8 cellular contexts compared by ENCODE assay signal in the genomic region with DNA sequence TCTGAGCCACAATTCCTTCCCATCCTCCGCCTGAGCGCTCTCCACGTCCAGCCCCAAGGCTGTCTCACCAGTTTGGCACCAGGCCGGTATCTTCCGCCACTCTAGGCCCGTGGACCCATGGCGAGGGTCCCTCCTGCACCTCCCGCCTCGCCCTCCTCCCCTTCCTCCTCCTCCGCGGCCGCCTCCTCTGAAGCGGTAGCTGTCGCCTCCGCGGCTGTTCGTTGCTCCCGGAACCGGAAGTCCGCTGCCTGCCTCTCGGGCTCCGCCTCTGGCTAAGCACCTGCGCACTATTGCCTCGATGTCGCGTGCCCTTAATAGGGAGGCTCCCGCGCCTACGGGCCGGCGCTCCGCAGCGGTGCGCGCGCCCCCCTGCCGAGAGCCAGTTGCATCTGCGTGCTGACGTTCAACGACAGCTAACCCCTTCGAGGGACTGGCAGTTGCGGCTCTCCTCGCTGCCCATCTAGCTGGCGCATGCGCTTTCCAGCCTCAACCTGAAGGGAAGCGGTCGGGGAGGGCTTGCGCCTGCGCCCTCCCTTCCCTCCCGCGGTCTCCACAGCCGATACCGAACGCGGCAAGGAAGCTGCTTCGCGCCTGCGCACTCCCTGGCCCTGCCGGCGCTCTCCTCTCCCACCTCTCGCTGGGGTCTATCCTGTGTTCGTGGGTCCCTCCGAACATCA. TPM values are rescaled to one million over a fixed set of nuclear protein-coding genes. Genes with fewer than 3 reads are reported as not detected.
A peak's percentile ranks its signal among the peaks of the same experiment; 100 is the strongest.
DNase-seq lines count a peak whose midpoint lies in the region; ATAC-seq and TF ChIP-seq lines count a peak whose summit lies in the region.

A gene with protein sequence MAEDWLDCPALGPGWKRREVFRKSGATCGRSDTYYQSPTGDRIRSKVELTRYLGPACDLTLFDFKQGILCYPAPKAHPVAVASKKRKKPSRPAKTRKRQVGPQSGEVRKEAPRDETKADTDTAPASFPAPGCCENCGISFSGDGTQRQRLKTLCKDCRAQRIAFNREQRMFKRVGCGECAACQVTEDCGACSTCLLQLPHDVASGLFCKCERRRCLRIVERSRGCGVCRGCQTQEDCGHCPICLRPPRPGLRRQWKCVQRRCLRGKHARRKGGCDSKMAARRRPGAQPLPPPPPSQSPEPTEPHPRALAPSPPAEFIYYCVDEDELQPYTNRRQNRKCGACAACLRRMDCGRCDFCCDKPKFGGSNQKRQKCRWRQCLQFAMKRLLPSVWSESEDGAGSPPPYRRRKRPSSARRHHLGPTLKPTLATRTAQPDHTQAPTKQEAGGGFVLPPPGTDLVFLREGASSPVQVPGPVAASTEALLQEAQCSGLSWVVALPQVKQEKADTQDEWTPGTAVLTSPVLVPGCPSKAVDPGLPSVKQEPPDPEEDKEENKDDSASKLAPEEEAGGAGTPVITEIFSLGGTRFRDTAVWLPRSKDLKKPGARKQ (minus strand): TSS at position 229 of the 677 bp plus-strand sequence. CDS start 1,531 bp downstream, outside the sequence.

- WGBS in SK-N-SH (ENCODE audit: low lambda C conversion rate) = under 1% methylated on average over 24 of the region's 63 CpGs
- WGBS in gastroesophageal sphincter (ENCODE audit: low coverage in 1 of 2), 2 donors = 0% methylated on average over 19 of the region's 63 CpGs; no CpG with 5 or more reads in 1 of the 2 donors

- peaks cover 47% of the 10 kb centered on the region for H3K79me2 ChIP-seq in SK-N-SH (ENCODE audit: insufficient read depth)

- H4K20me1 ChIP-seq in SK-N-SH (ENCODE audit: insufficient read depth) = 0 out of 2 replicates have a peak, but pooled peaks cover 6% of the 10 kb centered on the region

- TF ChIP-seq POLR2A in gastroesophageal sphincter (IDR thresholded peaks at IDR 0.05) = peak; percentile 79 to 88

- TF ChIP-seq RAD21 in SK-N-SH (IDR thresholded peaks at IDR 0.05; ENCODE audit: low read length) = no peak

- H3K9me2 ChIP-seq in SK-N-SH = no peaks in the 10 kb centered on the region

- H2AFZ ChIP-seq in SK-N-SH (ENCODE audit: low read depth) = peak within 1 kb of the TSS; percentile 90

- H3K9ac ChIP-seq in SK-N-SH = peak within 1 kb of the TSS; percentile 76

- TF ChIP-seq EP300 in SK-N-SH (IDR thresholded peaks at IDR 0.05; ENCODE audit: borderline replicate concordance in 1 of 2, low read depth in 1 of 2, low read length in 1 of 2) = no peak
- TF ChIP-seq EP300 in gastroesophageal sphincter (IDR thresholded peaks at IDR 0.05) = no peak

- H3K9me3 ChIP-seq in SK-N-SH (no peaks in the 10 kb centered on the region), gastroesophageal sphincter (no peaks in the 10 kb centered on the region)

- ATAC-seq in HG02571 (IDR thresholded peaks at IDR 0.05; ENCODE audit: unreplicated experiment) = peak; percentile 93
- peak; percentile 97 for ATAC-seq in gastroesophageal sphincter

- POLR2A ChIA-PET in SK-N-SH (lab: Yijun Ruan, JAX) = interaction anchor here (0.7 to 1.8 kb wide), 5 partner anchors 8 to 16 kb away, joined by 3 to 11 read pairs (median 4); a partner anchor contains a TSS

- DNase-seq in NCI-H1048 (lab: John Stamatoyannopoulos, UW) = peak; percentile 99
- DNase-seq in SK-N-SH = peak; percentile 99
- peak; percentile 97 for DNase-seq in activated naive CD4-positive, alpha-beta T cell treated with anti-CD3 and anti-CD28 coated beads, Interleukin-2, amount 50 U/mL, for 16 hours
- peak; percentile 91 for DNase-seq in non-pigmented ciliary epithelial cell (ENCODE audit: low read depth)
- peak; percentile 98 for DNase-seq in superior temporal gyrus (ENCODE audit: extremely low spot score)

- H3K4me2 ChIP-seq in SK-N-SH = peak within 1 kb of the TSS; percentile 92

- TF ChIP-seq CTCF in SK-N-SH (IDR thresholded peaks at IDR 0.05) = no peak
- peak in 3 of 4 experiments; percentile 28 to 57 (median 44) for TF ChIP-seq CTCF in gastroesophageal sphincter (IDR thresholded peaks at IDR 0.05)

- H3K27ac ChIP-seq in SK-N-SH (ENCODE audit: low read depth in 2 of 2, low read length in 1 of 2) (peak within 1 kb of the TSS; percentile 75 to 95), gastroesophageal sphincter (peak within 1 kb of the TSS; percentile 55 to 96 (median 93))

- CTCF ChIA-PET in SK-N-SH (lab: Yijun Ruan, JAX) = interaction anchor here (1.1 to 4.6 kb wide), 5 partner anchors 15 to 423 kb away, joined by 3 to 23 read pairs (median 4); a partner anchor contains a TSS

- H3K27me3 ChIP-seq in SK-N-SH (ENCODE audit: insufficient read depth) (no peaks in the 10 kb centered on the region), gastroesophageal sphincter (no peaks in the 10 kb centered on the region)

- H3K36me3 ChIP-seq in SK-N-SH (replicated peaks in 1 of 2; ENCODE audit: control insufficient read depth in 1 of 2, insufficient read depth in 2 of 2, low read length in 1 of 2) (peaks cover 38 to 74% of the 10 kb centered on the region in 2 experiments), gastroesophageal sphincter (peaks cover 0 to 70% of the 10 kb centered on the region in 2 donors)

- H3K4me1 ChIP-seq in SK-N-SH (ENCODE audit: control insufficient read depth in 1 of 2, insufficient read depth in 2 of 2, low read depth in 1 of 2, low read length in 1 of 2) = peaks cover 14 to 29% of the 10 kb centered on the region in 2 experiments; a peak in 3 of 4 replicates
- H3K4me1 ChIP-seq in gastroesophageal sphincter = peaks cover 0 to 41% (median 21%) of the 10 kb centered on the region in 3 donors

- H3K4me3 ChIP-seq in GM08714 (ENCODE audit: low read length) (peak within 1 kb of the TSS; percentile 91), SK-N-SH (ENCODE audit: low read depth in 2 of 2, low read length in 1 of 2) (peak within 1 kb of the TSS; percentile 86 to 99), gastroesophageal sphincter (peak within 1 kb of the TSS; percentile 63 to 94)

- H3F3A ChIP-seq in SK-N-SH (replicated peaks; ENCODE audit: insufficient read depth) = peaks cover 4% of the 10 kb centered on the region

TF ChIP-seq in SK-N-SH, 30 proteins besides CTCF, POLR2A, EP300 and RAD21 (continues in another document):
- no peak for TF ChIP-seq FOXM1 (IDR thresholded peaks at IDR 0.05; ENCODE audit: low read depth)
- TF ChIP-seq JUND (IDR thresholded peaks at IDR 0.05) = no peak
- TF ChIP-seq TAF1 (IDR thresholded peaks at IDR 0.05; ENCODE audit: borderline replicate concordance, low read depth, low read length) = peak; percentile 65
- peak; percentile 89 for TF ChIP-seq ELF1 (IDR thresholded peaks at IDR 0.05)
- TF ChIP-seq YY1 (IDR thresholded peaks at IDR 0.05; ENCODE audit: low read depth) = peak; percentile 88
- no peak for TF ChIP-seq RXRA (IDR thresholded peaks at IDR 0.05; ENCODE audit: borderline replicate concordance, low read depth)
- peak; percentile 32; the same call in 1 of the 2 replicates for TF ChIP-seq TCF12 (IDR thresholded peaks at IDR 0.05)
- TF ChIP-seq, protein P1, sequence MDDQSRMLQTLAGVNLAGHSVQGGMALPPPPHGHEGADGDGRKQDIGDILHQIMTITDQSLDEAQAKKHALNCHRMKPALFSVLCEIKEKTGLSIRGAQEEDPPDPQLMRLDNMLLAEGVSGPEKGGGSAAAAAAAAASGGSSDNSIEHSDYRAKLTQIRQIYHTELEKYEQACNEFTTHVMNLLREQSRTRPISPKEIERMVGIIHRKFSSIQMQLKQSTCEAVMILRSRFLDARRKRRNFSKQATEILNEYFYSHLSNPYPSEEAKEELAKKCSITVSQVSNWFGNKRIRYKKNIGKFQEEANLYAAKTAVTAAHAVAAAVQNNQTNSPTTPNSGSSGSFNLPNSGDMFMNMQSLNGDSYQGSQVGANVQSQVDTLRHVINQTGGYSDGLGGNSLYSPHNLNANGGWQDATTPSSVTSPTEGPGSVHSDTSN (IDR thresholded peaks at IDR 0.05) = peak; percentile 94
- TF ChIP-seq RCOR1 (IDR thresholded peaks at IDR 0.05; ENCODE audit: low read length) = no peak
- TF ChIP-seq, protein P2, sequence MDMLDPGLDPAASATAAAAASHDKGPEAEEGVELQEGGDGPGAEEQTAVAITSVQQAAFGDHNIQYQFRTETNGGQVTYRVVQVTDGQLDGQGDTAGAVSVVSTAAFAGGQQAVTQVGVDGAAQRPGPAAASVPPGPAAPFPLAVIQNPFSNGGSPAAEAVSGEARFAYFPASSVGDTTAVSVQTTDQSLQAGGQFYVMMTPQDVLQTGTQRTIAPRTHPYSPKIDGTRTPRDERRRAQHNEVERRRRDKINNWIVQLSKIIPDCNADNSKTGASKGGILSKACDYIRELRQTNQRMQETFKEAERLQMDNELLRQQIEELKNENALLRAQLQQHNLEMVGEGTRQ (IDR thresholded peaks at IDR 0.05; ENCODE audit: borderline replicate concordance, low read depth, low read length) = no peak
- peak; percentile 71 for TF ChIP-seq CHD2 (IDR thresholded peaks at IDR 0.05; ENCODE audit: low read length, partially characterized antibody)
- TF ChIP-seq FOXJ3 (CRISPR knock-in tag; IDR thresholded peaks at IDR 0.05) = no peak
- peak; percentile 74; the same call in 1 of the 2 replicates for TF ChIP-seq MXI1 (IDR thresholded peaks at IDR 0.05; ENCODE audit: low read depth, low read length)
- TF ChIP-seq TEAD4 (IDR thresholded peaks at IDR 0.05; ENCODE audit: borderline replicate concordance, insufficient read depth) = no peak
- TF ChIP-seq, protein P3, sequence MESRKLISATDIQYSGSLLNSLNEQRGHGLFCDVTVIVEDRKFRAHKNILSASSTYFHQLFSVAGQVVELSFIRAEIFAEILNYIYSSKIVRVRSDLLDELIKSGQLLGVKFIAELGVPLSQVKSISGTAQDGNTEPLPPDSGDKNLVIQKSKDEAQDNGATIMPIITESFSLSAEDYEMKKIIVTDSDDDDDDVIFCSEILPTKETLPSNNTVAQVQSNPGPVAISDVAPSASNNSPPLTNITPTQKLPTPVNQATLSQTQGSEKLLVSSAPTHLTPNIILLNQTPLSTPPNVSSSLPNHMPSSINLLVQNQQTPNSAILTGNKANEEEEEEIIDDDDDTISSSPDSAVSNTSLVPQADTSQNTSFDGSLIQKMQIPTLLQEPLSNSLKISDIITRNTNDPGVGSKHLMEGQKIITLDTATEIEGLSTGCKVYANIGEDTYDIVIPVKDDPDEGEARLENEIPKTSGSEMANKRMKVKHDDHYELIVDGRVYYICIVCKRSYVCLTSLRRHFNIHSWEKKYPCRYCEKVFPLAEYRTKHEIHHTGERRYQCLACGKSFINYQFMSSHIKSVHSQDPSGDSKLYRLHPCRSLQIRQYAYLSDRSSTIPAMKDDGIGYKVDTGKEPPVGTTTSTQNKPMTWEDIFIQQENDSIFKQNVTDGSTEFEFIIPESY (IDR thresholded peaks at IDR 0.05; ENCODE audit: borderline replicate concordance, low read depth) = peak; percentile 51; the same call in 1 of the 2 replicates
- TF ChIP-seq POLR2AphosphoS5 (IDR thresholded peaks at IDR 0.05; ENCODE audit: low read depth, low read length) = peak; percentile 85

RNA-seq across cellular contexts. Expression of the gene that starts here (rescaled TPM):
- polyA plus RNA-seq in SK-N-SH (2012; rRNA removed) = 70.6 and 72.3 TPM in 2 replicates
- polyA plus RNA-seq in SK-N-SH (2012; cell fraction: cytosol; rRNA removed) = 28.8 and 38.1 TPM in 2 replicates
- 297 and 314 TPM in 2 replicates for polyA plus RNA-seq in SK-N-SH (2012; cell fraction: nucleus; rRNA removed)
- 10 to 100 TPM; 71.1 to 91.0 (median 82.2) TPM for total RNA-seq in gastroesophageal sphincter

Comparison
In these comparisons a context has a peak if more than half of its experiments do, and no peak if none do; other contexts are left out.
1. Peak in every context shown above with its lines: DNase-seq, ATAC-seq, H3K4me3 ChIP-seq and H3K27ac ChIP-seq.